In the genomic region with DNA sequence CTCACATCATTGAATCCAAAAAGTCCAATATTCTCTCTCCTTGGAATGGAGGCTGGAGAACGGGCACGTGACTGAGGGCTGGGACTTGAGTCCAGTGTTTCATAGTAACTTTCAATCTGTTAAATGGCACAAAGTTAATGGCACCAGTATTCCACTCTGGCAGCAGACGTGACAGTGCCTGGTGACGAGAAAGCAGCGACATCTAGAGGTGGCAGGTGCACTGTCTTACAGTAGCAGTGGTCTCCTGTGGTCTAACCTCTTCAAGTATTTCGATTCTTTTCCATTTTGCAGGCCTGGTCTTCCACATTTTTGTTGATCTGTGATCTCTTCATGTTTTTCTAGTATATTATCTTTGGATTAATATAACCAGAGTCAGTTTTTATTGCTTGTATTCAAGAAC, we compare ENCODE assay signal across 8 cellular contexts.
DNase-seq lines count a peak whose midpoint lies in the region; ATAC-seq and TF ChIP-seq lines count a peak whose summit lies in the region.

No MANE protein-coding gene starts in this region.

- no peak overlapping the region for H3K4me3 Mint-ChIP-seq in osteocyte (ENCODE audit: unreplicated experiment)

- no peak overlapping the region for H3K27ac Mint-ChIP-seq in osteocyte (ENCODE audit: unreplicated experiment)

- no peak overlapping the region for H3K27ac ChIP-seq in heart right ventricle
- no peak overlapping the region for H3K27ac ChIP-seq in right atrium auricular region

- DNase-seq in heart right ventricle: no peak
- no peak for DNase-seq in right atrium auricular region (ENCODE audit: low spot score)
- DNase-seq in SK-N-DZ (ENCODE audit: low spot score): peak; percentile 45
- no peak for DNase-seq in osteocyte (ENCODE audit: extremely low spot score, unreplicated experiment)
- DNase-seq in NCI-H1930 (lab: John Stamatoyannopoulos, UW): no peak

- TF ChIP-seq CTCF in heart right ventricle (IDR thresholded peaks at IDR 0.05): peak in 5 of 9 donors; percentile 31 to 42 (median 35)
- TF ChIP-seq CTCF in right atrium auricular region (IDR thresholded peaks at IDR 0.05): peak in 1 of 2 donors; percentile 41
- TF ChIP-seq CTCF in osteocyte (IDR thresholded peaks at IDR 0.05): peak; percentile 45

- H3K4me3 ChIP-seq in heart right ventricle: no peak overlapping the region
- H3K4me3 ChIP-seq in right atrium auricular region: no peak overlapping the region

- peaks cover 5% of the 10 kb centered on the region for H3K27me3 Mint-ChIP-seq in osteocyte (ENCODE audit: unreplicated experiment)

- 70 to 74% methylated on average over 6 of the region's 6 CpGs for WGBS in heart right ventricle, 2 donors

- H3K36me3 Mint-ChIP-seq in osteocyte (ENCODE audit: unreplicated experiment): no peaks in the 10 kb centered on the region

- no peaks in the 10 kb centered on the region for H3K4me1 Mint-ChIP-seq in osteocyte (ENCODE audit: unreplicated experiment)

- ATAC-seq in heart right ventricle (peak in 1 of 8 donors; percentile 50), HG03066 (IDR thresholded peaks at IDR 0.05; ENCODE audit: low read depth, unreplicated experiment) (peak; percentile 71), GM21423 (IDR thresholded peaks at IDR 0.05; ENCODE audit: unreplicated experiment) (no peak), GM18498 (IDR thresholded peaks at IDR 0.05; ENCODE audit: unreplicated experiment) (no peak)

- no peaks in the 10 kb centered on the region for H3K9me3 ChIP-seq in heart right ventricle
- no peaks in the 10 kb centered on the region for H3K9me3 ChIP-seq in right atrium auricular region

- H3K36me3 ChIP-seq in heart right ventricle (no peaks in the 10 kb centered on the region), right atrium auricular region (no peaks in the 10 kb centered on the region)

- H3K9me3 Mint-ChIP-seq in osteocyte (ENCODE audit: unreplicated experiment): peaks cover 3% of the 10 kb centered on the region

- intact Hi-C loops in heart right ventricle (cut with DNase I): loop anchor here in 1 of 10 donors (1.0 kb wide), 1 partner anchor 30 kb away; no protein-coding TSS in a partner anchor

- no peaks in the 10 kb centered on the region for H3K27me3 ChIP-seq in heart right ventricle
- no peaks in the 10 kb centered on the region for H3K27me3 ChIP-seq in right atrium auricular region

- H3K4me1 ChIP-seq in heart right ventricle (no peaks in the 10 kb centered on the region), right atrium auricular region (no peaks in the 10 kb centered on the region)
